19 cellular contexts compared by ENCODE assay signal in genomic region chr12:720231-720941, GRCh38. TPM values are rescaled to one million over a fixed set of nuclear protein-coding genes. Genes with fewer than 3 reads are reported as not detected.
DNase-seq lines count a peak whose midpoint lies in the region; ATAC-seq and TF ChIP-seq lines count a peak whose summit lies in the region.
"Had no signal": no experiment of that assay in that cellular context is flagged by ENCODE, and none has a peak within 500 bp of the region (broad histone marks: within the 10 kb centered on the region; RNA-seq: fewer than 3 reads in every experiment).

No MANE protein-coding gene starts in this region.

- H3K9me3 Mint-ChIP-seq in dendritic cell treated with granulocyte-macrophage colony-stimulating factor and Interleukin-4, amounts not matched to agents 40 ng/mL and 50 ng/mL, for 4 days = no peaks in the 10 kb centered on the region
- H3K9me3 Mint-ChIP-seq in stimulated activated naive CD8-positive, alpha-beta T cell treated with anti-CD3 and anti-CD28 coated beads, Interleukin-15, amount 100 ng/mL, for 72 hours = peaks cover 0 to 4% of the 10 kb centered on the region in 2 donors
- H3K9me3 Mint-ChIP-seq: nephron progenitor cell had no signal

- H3K4me3 ChIP-seq in heart right ventricle (no peak overlapping the region), OCI-LY3 (ENCODE audit: low read length) (peak overlapping the region; percentile 53)
- H3K4me3 ChIP-seq: HAP-1 had no signal

- peaks cover 3% of the 10 kb centered on the region for H3K27me3 Mint-ChIP-seq in dendritic cell treated with granulocyte-macrophage colony-stimulating factor and Interleukin-4, amounts not matched to agents 40 ng/mL and 50 ng/mL, for 4 days
- no peaks in the 10 kb centered on the region for H3K27me3 Mint-ChIP-seq in stimulated activated naive CD8-positive, alpha-beta T cell treated with anti-CD3 and anti-CD28 coated beads, Interleukin-15, amount 100 ng/mL, for 72 hours

- peak overlapping the region in 7 of 10 donors; percentile 18 to 91 (median 88) for H3K27ac ChIP-seq in heart right ventricle
- H3K27ac ChIP-seq in OCI-LY3 (ENCODE audit: low read length) = peak overlapping the region; percentile 89
- H3K27ac ChIP-seq: brain microvascular endothelial cell had no signal

- H3K9me3 ChIP-seq in heart right ventricle (no peaks in the 10 kb centered on the region), OCI-LY3 (ENCODE audit: insufficient read depth, low read length) (no peaks in the 10 kb centered on the region)
- H3K9me3 ChIP-seq: HAP-1, Peyer's patch, SK-N-SH had no signal

- DNase-seq in heart right ventricle (no peak), left ventricle myocardium superior (no peak), NCI-H446 treated with DMSO at 0.1 percent for 48 hours (lab: John Stamatoyannopoulos, UW) (no peak), NAMALWA (ENCODE audit: low spot score) (no peak), OCI-M1 (lab: John Stamatoyannopoulos, UW) (no peak)
- no peak for DNase-seq in stimulated activated naive CD8-positive, alpha-beta T cell treated with anti-CD3 and anti-CD28 coated beads, Interleukin-15, amount 100 ng/mL, for 72 hours
- DNase-seq: activated CD8-positive, alpha-beta memory T cell treated with anti-CD3 and anti-CD28 coated beads, Interleukin-2, amount 10 ng/mL, durations not matched to agents 7 days and 5 days; activated naive CD4-positive, alpha-beta T cell treated with Interleukin-2 at 50 U/mL for 16 hours; brain microvascular endothelial cell; glutamatergic neuron; mammary epithelial cell; NCI-H526 treated with DMSO at 0.1 percent for 48 hours; nephron progenitor cell; SK-N-SH had no signal

- ATAC-seq in heart right ventricle = no peak
- no peak for ATAC-seq in left ventricle myocardium superior
- no peak for ATAC-seq in stimulated activated naive CD8-positive, alpha-beta T cell treated with anti-CD3 and anti-CD28 coated beads, Interleukin-15, amount 100 ng/mL, for 72 hours
- ATAC-seq: activated CD8-positive, alpha-beta memory T cell treated with anti-CD3 and anti-CD28 coated beads, Interleukin-2, amount 10 ng/mL, durations not matched to agents 7 days and 5 days; esophagus mucosa had no signal

- H3K79me2 ChIP-seq in OCI-LY3 (ENCODE audit: low read length) = no peaks in the 10 kb centered on the region

- H3K27me3 ChIP-seq in heart right ventricle (no peaks in the 10 kb centered on the region), OCI-LY3 (ENCODE audit: low read depth, low read length) (no peaks in the 10 kb centered on the region)
- H3K27me3 ChIP-seq: brain microvascular endothelial cell, Peyer's patch had no signal

- no peaks in the 10 kb centered on the region for H4K20me1 ChIP-seq in OCI-LY3 (ENCODE audit: insufficient read depth, low read length)

- H3K4me1 ChIP-seq in heart right ventricle (peaks cover 0 to 24% (median 13%) of the 10 kb centered on the region in 9 donors), OCI-LY3 (ENCODE audit: low read length) (peaks cover 57% of the 10 kb centered on the region)
- H3K4me1 ChIP-seq: HAP-1, Peyer's patch had no signal

- 80 to 83% methylated on average over 9 of the region's 9 CpGs for WGBS in heart right ventricle, 2 donors

- H3K9ac ChIP-seq in OCI-LY3 (ENCODE audit: low read length) = peak overlapping the region; percentile 86
- H3K9ac ChIP-seq: SK-N-SH had no signal

- peaks cover 42% of the 10 kb centered on the region for H3K4me1 Mint-ChIP-seq in dendritic cell treated with granulocyte-macrophage colony-stimulating factor and Interleukin-4, amounts not matched to agents 40 ng/mL and 50 ng/mL, for 4 days (ENCODE audit: low read depth)
- peaks cover 88% of the 10 kb centered on the region for H3K4me1 Mint-ChIP-seq in stimulated activated naive CD8-positive, alpha-beta T cell treated with anti-CD3 and anti-CD28 coated beads, Interleukin-15, amount 100 ng/mL, for 72 hours

- peak overlapping the region; percentile 91 for H3K27ac Mint-ChIP-seq in dendritic cell treated with granulocyte-macrophage colony-stimulating factor and Interleukin-4, amounts not matched to agents 40 ng/mL and 50 ng/mL, for 4 days
- peak overlapping the region; percentile 5 to 73 for H3K27ac Mint-ChIP-seq in stimulated activated naive CD8-positive, alpha-beta T cell treated with anti-CD3 and anti-CD28 coated beads, Interleukin-15, amount 100 ng/mL, for 72 hours
- H3K27ac Mint-ChIP-seq: activated CD8-positive, alpha-beta memory T cell treated with anti-CD3 and anti-CD28 coated beads, Interleukin-2, amount 10 ng/mL, durations not matched to agents 7 days and 5 days had no signal

- TF ChIP-seq CTCF in heart right ventricle (IDR thresholded peaks at IDR 0.05) (no peak), OCI-LY3 (IDR thresholded peaks at IDR 0.05; ENCODE audit: low read depth, low read length) (no peak)

- intact Hi-C loops in heart right ventricle (cut with DNase I) = no loop called here
- intact Hi-C loops in left ventricle myocardium superior (cut with micrococcal nuclease) = no loop called here
- intact Hi-C loops in dendritic cell treated with granulocyte-macrophage colony-stimulating factor and Interleukin-4, amounts not matched to agents 40 ng/mL and 50 ng/mL, for 4 days (cut with micrococcal nuclease) = loop anchor here (5.0 to 10.0 kb wide), 2 partner anchors 33 to 56 kb away; partner anchors contain the start of gene NINJ2

- peak overlapping the region; percentile 83 for H3K4me2 ChIP-seq in OCI-LY3 (ENCODE audit: low read length)
- H3K4me2 ChIP-seq: SK-N-SH had no signal

- H3K4me3 Mint-ChIP-seq in dendritic cell treated with granulocyte-macrophage colony-stimulating factor and Interleukin-4, amounts not matched to agents 40 ng/mL and 50 ng/mL, for 4 days = no peak overlapping the region
- peak overlapping the region; percentile 4 to 38 for H3K4me3 Mint-ChIP-seq in stimulated activated naive CD8-positive, alpha-beta T cell treated with anti-CD3 and anti-CD28 coated beads, Interleukin-15, amount 100 ng/mL, for 72 hours
- H3K4me3 Mint-ChIP-seq: activated CD8-positive, alpha-beta memory T cell treated with anti-CD3 and anti-CD28 coated beads, Interleukin-2, amount 10 ng/mL, durations not matched to agents 7 days and 5 days; nephron progenitor cell had no signal

- no peaks in the 10 kb centered on the region for H3K36me3 ChIP-seq in heart right ventricle
- H3K36me3 ChIP-seq in OCI-LY3 (replicated peaks; ENCODE audit: low read depth, low read length) = peaks cover 4% of the 10 kb centered on the region
- H3K36me3 ChIP-seq: brain microvascular endothelial cell, HAP-1, Peyer's patch had no signal

- no peaks in the 10 kb centered on the region for H3K36me3 Mint-ChIP-seq in dendritic cell treated with granulocyte-macrophage colony-stimulating factor and Interleukin-4, amounts not matched to agents 40 ng/mL and 50 ng/mL, for 4 days (ENCODE audit: low read depth)

- 0 out of 2 replicates have a peak overlapping the region, but pooled peaks have one; percentile 7 for H2AFZ ChIP-seq in OCI-LY3 (ENCODE audit: low read depth, low read length)

RNA-seq across cellular contexts. Expression of gene WNK1, which starts 32.0 kb away (rescaled TPM):
- total RNA-seq in heart right ventricle = 100 to 1,000 TPM; 280 to 408 (median 326) TPM
- polyA plus RNA-seq in heart right ventricle = 10 to 100 TPM; 43.5 to 70.9 TPM
- total RNA-seq in left ventricle myocardium superior = 333 TPM

RNA-seq across cellular contexts. Expression of gene NINJ2, which starts 57.1 kb away (rescaled TPM):
- 10 to 100 TPM in 3 of 10 donors, 1 to 10 TPM in 7; 1.9 to 18.7 (median 8.3) TPM for total RNA-seq in heart right ventricle
- polyA plus RNA-seq in heart right ventricle = 10 to 100 TPM in 1 of 2 donors, 1 to 10 TPM in 1; 4.6 to 25.7 TPM
- total RNA-seq in left ventricle myocardium superior = 5.3 TPM
